In the genomic region with DNA sequence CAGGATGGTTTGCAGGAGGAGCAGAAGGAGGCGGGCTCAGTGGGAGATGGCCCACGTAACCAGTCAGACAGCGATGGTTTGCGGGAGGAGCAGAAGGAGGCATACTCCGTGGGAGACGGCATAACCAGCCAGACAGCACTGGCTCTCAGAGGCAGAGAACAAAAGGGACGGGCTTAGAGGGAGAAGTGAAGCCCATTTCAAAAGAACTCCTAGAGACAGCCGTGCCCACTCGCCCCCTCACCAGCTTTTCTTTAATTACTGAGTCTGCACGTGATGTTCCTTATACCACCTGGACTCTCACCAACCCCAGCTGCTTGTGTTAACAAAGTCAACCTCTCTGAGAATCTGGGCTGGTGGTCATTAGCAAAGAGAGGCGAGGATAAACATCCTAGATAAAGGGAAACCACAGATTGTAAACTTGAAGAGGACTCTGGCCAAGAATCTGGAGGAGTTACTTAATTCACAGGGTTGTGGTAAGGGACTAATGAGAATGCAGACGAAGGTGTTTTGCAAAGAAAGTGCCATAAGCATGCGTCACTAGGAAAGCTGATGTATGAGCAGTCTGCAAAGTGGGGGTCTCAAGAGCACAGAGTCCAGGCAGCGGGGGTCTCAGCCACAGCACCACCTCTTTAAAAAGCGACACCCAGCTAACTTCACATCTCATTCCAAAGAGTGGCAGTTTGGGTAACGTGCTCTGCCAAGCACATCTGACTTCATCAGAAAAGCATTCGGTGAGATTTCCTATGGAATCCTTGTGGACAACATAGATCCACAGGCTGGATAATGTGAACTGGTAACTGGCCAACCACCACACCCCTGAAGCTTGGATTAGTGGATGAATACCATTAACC, we compare ENCODE assay signal across 8 cellular contexts. TPM values are rescaled to one million over a fixed set of nuclear protein-coding genes. Genes with fewer than 3 reads are reported as not detected.
A peak's percentile ranks its signal among the peaks of the same experiment; 100 is the strongest.
DNase-seq lines count a peak whose midpoint lies in the region; ATAC-seq, FAIRE-seq and TF ChIP-seq lines count a peak whose summit lies in the region.

No MANE protein-coding gene starts in this region.

- H2AK5ac ChIP-seq in H9 (ENCODE audit: insufficient read length, low read length): no peak overlapping the region

- H3K9me3 ChIP-seq in H9 (ENCODE audit: control insufficient read depth, low read depth, low read length): no peaks in the 10 kb centered on the region

- no CpG with 5 or more reads among the region's 17 CpGs for WGBS in H9 (ENCODE audit: extremely low coverage, insufficient read length, low lambda C conversion rate)

- H3K23ac ChIP-seq in H9 (ENCODE audit: insufficient read length, low read depth, low read length): no peak overlapping the region

- H4K8ac ChIP-seq in H9 (replicated peaks; ENCODE audit: insufficient read length, low read depth, low read length): no peak overlapping the region

- no peak overlapping the region for H4K5ac ChIP-seq in H9 (ENCODE audit: insufficient read length, low read depth, low read length)

- peak; percentile 89 for FAIRE-seq in RCC 7860 (lab: Jason Lieb, UNC)

- DNase-seq in H9 (no peak), RCC 7860 (ENCODE audit: low spot score) (peak; percentile 95), fibroblast of pulmonary artery (ENCODE audit: low read depth) (peak; percentile 82), skeletal muscle cell (ENCODE audit: low read depth) (peak; percentile 88), NCI-H2029 (lab: John Stamatoyannopoulos, UW) (no peak), cerebellar cortex (ENCODE audit: low spot score) (no peak)
- DNase-seq in stimulated activated CD8-positive, alpha-beta memory T cell treated with anti-CD3 and anti-CD28 coated beads, Interleukin-4, amount 100 ng/mL, for 48 hours: no peak

- H2BK15ac ChIP-seq in H9 (ENCODE audit: low read depth, low read length): no peak overlapping the region

- peaks cover 4 to 14% (median 13%) of the 10 kb centered on the region in 3 experiments; a peak in 6 of 7 replicates for H3K36me3 Mint-ChIP-seq in H9 (ENCODE audit: insufficient read depth in 1 of 3, low read depth in 3 of 3)

- H2BK120ac ChIP-seq in H9 (ENCODE audit: low read depth, low read length, poor library complexity, severe bottlenecking): no peak overlapping the region

- no peaks in the 10 kb centered on the region for H3K27me3 Mint-ChIP-seq in H9 (ENCODE audit: low read depth)

- no peak overlapping the region for H2BK12ac ChIP-seq in H9 (ENCODE audit: insufficient read length, low read depth, low read length)

- H3K4me1 ChIP-seq in H9 (ENCODE audit: insufficient read depth, low read length): peaks cover 5% of the 10 kb centered on the region; the same call in 1 of the 2 replicates

- no peak overlapping the region for H3K4me2 ChIP-seq in H9 (ENCODE audit: insufficient read depth, insufficient read length, low read length)

- no peak overlapping the region for H3K18ac ChIP-seq in H9 (ENCODE audit: insufficient read length, low read depth, low read length)

- no peak overlapping the region for H3T11ph ChIP-seq in H9 (ENCODE audit: low read length)

- peak overlapping the region in 1 of 2 experiments; percentile 45; a peak in 1 of 5 replicates for H3K4me3 Mint-ChIP-seq in H9

- H2BK5ac ChIP-seq in H9 (ENCODE audit: insufficient read length, low read length): no peak overlapping the region

- no peaks in the 10 kb centered on the region for H3K27me3 ChIP-seq in H9 (ENCODE audit: insufficient read depth, low read length)

- H4K20me1 ChIP-seq in H9 (ENCODE audit: control insufficient read depth, insufficient read depth, insufficient read length): no peaks in the 10 kb centered on the region

- no peak overlapping the region for H3K4me3 ChIP-seq in fibroblast of pulmonary artery (replicated peaks; ENCODE audit: low read depth, low read length)
- no peak overlapping the region for H3K4me3 ChIP-seq in skeletal muscle cell (ENCODE audit: low read depth, low read length)

- no peak overlapping the region for H3K27ac ChIP-seq in H9 (ENCODE audit: insufficient read length, low read depth, low read length)

- H3K4me1 Mint-ChIP-seq in H9: peaks cover 53 to 61% of the 10 kb centered on the region in 2 experiments

- no peaks in the 10 kb centered on the region for H3K9me3 Mint-ChIP-seq in H9

- H3K79me1 ChIP-seq in H9 (ENCODE audit: insufficient read depth, low read depth, low read length, poor library complexity, severe bottlenecking): peaks cover 8% of the 10 kb centered on the region

- no peak for TF ChIP-seq CTCF in H9 (conservative IDR thresholded peaks at IDR 0.05)
- TF ChIP-seq CTCF in fibroblast of pulmonary artery (IDR thresholded peaks at IDR 0.05; ENCODE audit: low read length, missing control alignments): no peak

- H3K9ac ChIP-seq in H9 (ENCODE audit: extremely low read depth, insufficient read length, low read length): no peak overlapping the region

- H3K4ac ChIP-seq in H9 (ENCODE audit: low read depth, low read length): no peak overlapping the region

- H3K79me2 ChIP-seq in H9 (ENCODE audit: insufficient read depth, low read length): peaks cover 5% of the 10 kb centered on the region; the same call in 1 of the 2 replicates

- no peak for ATAC-seq in GM21367 (IDR thresholded peaks at IDR 0.05; ENCODE audit: unreplicated experiment)

- H3K56ac ChIP-seq in H9 (ENCODE audit: insufficient read length, low read depth, low read length): no peak overlapping the region

- no peak overlapping the region for H2BK20ac ChIP-seq in H9 (ENCODE audit: low read depth, low read length, poor library complexity, severe bottlenecking)

- H2AFZ ChIP-seq in H9 (ENCODE audit: low read length): no peak overlapping the region

- no peak overlapping the region for H3K14ac ChIP-seq in H9 (ENCODE audit: insufficient read depth, low read length)

- H3K23me2 ChIP-seq in H9 (ENCODE audit: insufficient read length, low read depth, low read length, poor library complexity, severe bottlenecking): no peaks in the 10 kb centered on the region

- no peak overlapping the region for H4K91ac ChIP-seq in H9 (ENCODE audit: insufficient read length, low read depth, low read length)

- peak overlapping the region; percentile 77 to 96 (median 94) for H3K27ac Mint-ChIP-seq in H9

RNA-seq across cellular contexts. Expression of a gene that starts 51.7 kb away (rescaled TPM):
- total RNA-seq in H9 (2021): 91.7 and 93.6 TPM in 2 replicates

Comparison
In these comparisons a context has a peak if more than half of its experiments do, and no peak if none do; other contexts are left out.
1. DNase-seq: peak in RCC 7860 (single experiment), fibroblast of pulmonary artery (single experiment) and skeletal muscle cell (single experiment); none in H9 (single experiment), NCI-H2029 (single experiment), stimulated activated CD8-positive, alpha-beta memory T cell treated with anti-CD3 and anti-CD28 coated beads, Interleukin-4, amount 100 ng/mL, for 48 hours (single experiment) and cerebellar cortex (single experiment).